In genomic region chr9:127963041-127963358, GRCh38 we compare ENCODE assay signal across 10 cellular contexts. TPM values are rescaled to one million over a fixed set of nuclear protein-coding genes. Genes with fewer than 3 reads are reported as not detected.
DNase-seq lines count a peak whose midpoint lies in the region; ATAC-seq and TF ChIP-seq lines count a peak whose summit lies in the region.
"Had no signal": no experiment of that assay in that cellular context is flagged by ENCODE, and none has a peak within 500 bp of the region (broad histone marks: within the 10 kb centered on the region; RNA-seq: fewer than 3 reads in every experiment).

No MANE protein-coding gene starts in this region.

- H3K27me3 ChIP-seq in hepatocyte (no peaks in the 10 kb centered on the region), stomach smooth muscle (ENCODE audit: control insufficient read depth in 1 of 2, insufficient read depth in 2 of 2, low read length in 2 of 2) (no peaks in the 10 kb centered on the region)

- peaks cover 42% of the 10 kb centered on the region for H3K36me3 Mint-ChIP-seq in activated CD4-positive, alpha-beta T cell treated with anti-CD3 and anti-CD28 coated beads, Interleukin-2, amount 10 ng/mL, durations not matched to agents 24 days and 14 days (ENCODE audit: low read depth)

- H3K4me1 ChIP-seq in hepatocyte (ENCODE audit: insufficient read depth), result peaks cover 70% of the 10 kb centered on the region
- peaks cover 76% of the 10 kb centered on the region for H3K4me1 ChIP-seq in stomach smooth muscle (ENCODE audit: control insufficient read depth, insufficient read depth, low read length)

- H3K36me3 ChIP-seq in hepatocyte (replicated peaks; ENCODE audit: insufficient read depth, low read depth) (no peaks in the 10 kb centered on the region), stomach smooth muscle (ENCODE audit: control insufficient read depth in 2 of 2, insufficient read depth in 2 of 2, low read length in 2 of 2) (no peaks in the 10 kb centered on the region)

- H3K4me3 ChIP-seq in hepatocyte, result no peak overlapping the region
- peak overlapping the region in 1 of 2 donors; percentile 31 for H3K4me3 ChIP-seq in stomach smooth muscle (ENCODE audit: low read length in 2 of 2)

- H3K9me2 ChIP-seq in hepatocyte (replicated peaks; ENCODE audit: insufficient read depth), result no peaks in the 10 kb centered on the region

- no peak for ATAC-seq in HG02852 (IDR thresholded peaks at IDR 0.05; ENCODE audit: unreplicated experiment)

- peaks cover 11% of the 10 kb centered on the region for H4K20me1 ChIP-seq in hepatocyte (ENCODE audit: insufficient read depth, poor library complexity, severe bottlenecking)

- peak overlapping the region; percentile 13 to 71 for H3K9ac ChIP-seq in stomach smooth muscle (ENCODE audit: low read length in 2 of 2)

- H3K27ac ChIP-seq in VCaP (peak overlapping the region; percentile 100), hepatocyte (peak overlapping the region; percentile 94), stomach smooth muscle (ENCODE audit: low read length) (peak overlapping the region; percentile 96)

- no peaks in the 10 kb centered on the region for H3K9me3 Mint-ChIP-seq in activated CD4-positive, alpha-beta T cell treated with anti-CD3 and anti-CD28 coated beads, Interleukin-2, amount 10 ng/mL, durations not matched to agents 24 days and 14 days

- no peak for TF ChIP-seq CTCF in VCaP (conservative IDR thresholded peaks at IDR 0.05)
- no peak for TF ChIP-seq CTCF in hepatocyte (IDR thresholded peaks at IDR 0.05; ENCODE audit: poor library complexity)

- peaks cover 83% of the 10 kb centered on the region for H3K4me1 Mint-ChIP-seq in activated CD4-positive, alpha-beta T cell treated with anti-CD3 and anti-CD28 coated beads, Interleukin-2, amount 10 ng/mL, durations not matched to agents 24 days and 14 days

- H2AFZ ChIP-seq in hepatocyte, result no peak overlapping the region

- H3K79me2 ChIP-seq in hepatocyte, result peaks cover 90% of the 10 kb centered on the region

- peak overlapping the region; percentile 37 for H3K4me3 Mint-ChIP-seq in activated CD4-positive, alpha-beta T cell treated with anti-CD3 and anti-CD28 coated beads, Interleukin-2, amount 10 ng/mL, durations not matched to agents 24 days and 14 days

- H3K4me2 ChIP-seq in hepatocyte, result peak overlapping the region; percentile 46

- 85% methylated on average over 3 of the region's 3 CpGs for WGBS in hepatocyte (ENCODE audit: low lambda C conversion rate, missing lambda C conversion rate)

- no peak for DNase-seq in activated CD4-positive, alpha-beta T cell treated with anti-CD3 and anti-CD28 coated beads, Interleukin-2, amount 10 ng/mL, durations not matched to agents 24 days and 14 days
- no peak for DNase-seq in activated CD4-positive, alpha-beta T cell treated with anti-CD3 and anti-CD28 coated beads, Interleukin-2, amount 50 U/mL, for 48 hours
- DNase-seq in hepatocyte (ENCODE audit: low spot score) (no peak), DMS53 (lab: John Stamatoyannopoulos, UW) (no peak), NCI-H128 (lab: John Stamatoyannopoulos, UW; ENCODE audit: unreplicated experiment) (no peak)
- DNase-seq: ACHN, NCI-H187 treated with DMSO at 0.1 percent for 48 hours had no signal

- no peaks in the 10 kb centered on the region for H3K27me3 Mint-ChIP-seq in activated CD4-positive, alpha-beta T cell treated with anti-CD3 and anti-CD28 coated beads, Interleukin-2, amount 10 ng/mL, durations not matched to agents 24 days and 14 days

- H3K9me3 ChIP-seq in hepatocyte (ENCODE audit: low read depth), result no peaks in the 10 kb centered on the region
- H3K9me3 ChIP-seq in stomach smooth muscle (ENCODE audit: control insufficient read depth in 2 of 2, low read length in 2 of 2), result no peaks in the 10 kb centered on the region

- H3K27ac Mint-ChIP-seq in activated CD4-positive, alpha-beta T cell treated with anti-CD3 and anti-CD28 coated beads, Interleukin-2, amount 10 ng/mL, durations not matched to agents 24 days and 14 days, result peak overlapping the region; percentile 28

- intact Hi-C loops in activated CD4-positive, alpha-beta T cell treated with anti-CD3 and anti-CD28 coated beads, Interleukin-2, amount 10 ng/mL, durations not matched to agents 24 days and 14 days (cut with micrococcal nuclease), result no loop called here

RNA-seq across cellular contexts. Expression of gene EEIG1, which starts 17.8 kb away (rescaled TPM):
- total RNA-seq in activated CD4-positive, alpha-beta T cell treated with anti-CD3 and anti-CD28 coated beads, Interleukin-2, amount 10 ng/mL, durations not matched to agents 24 days and 14 days, result 56.1 and 64.4 TPM in 2 replicates
- 38.1 and 47.9 TPM in 2 replicates for total RNA-seq in hepatocyte
- 43.6 and 44.1 TPM in 2 replicates for polyA plus RNA-seq in hepatocyte

RNA-seq across cellular contexts. Expression of gene DPM2, which starts 25.3 kb away (rescaled TPM):
- total RNA-seq in activated CD4-positive, alpha-beta T cell treated with anti-CD3 and anti-CD28 coated beads, Interleukin-2, amount 10 ng/mL, durations not matched to agents 24 days and 14 days, result 62.7 and 65.1 TPM in 2 replicates
- 19.2 and 22.4 TPM in 2 replicates for total RNA-seq in hepatocyte
- 57.1 and 61.9 TPM in 2 replicates for polyA plus RNA-seq in hepatocyte

RNA-seq across cellular contexts. Expression of gene PIP5KL1, which starts 32.4 kb away (rescaled TPM):
- total RNA-seq in activated CD4-positive, alpha-beta T cell treated with anti-CD3 and anti-CD28 coated beads, Interleukin-2, amount 10 ng/mL, durations not matched to agents 24 days and 14 days, result 0.89 and 0.90 TPM in 2 replicates
- total RNA-seq in hepatocyte, result 1.6 and 3.7 TPM in 2 replicates
- 1.4 and 2.5 TPM in 2 replicates for polyA plus RNA-seq in hepatocyte

RNA-seq across cellular contexts. Expression of gene ST6GALNAC4, which starts 46.2 kb away (rescaled TPM):
- total RNA-seq in activated CD4-positive, alpha-beta T cell treated with anti-CD3 and anti-CD28 coated beads, Interleukin-2, amount 10 ng/mL, durations not matched to agents 24 days and 14 days, result 28.0 and 28.3 TPM in 2 replicates
- 13.2 and 14.6 TPM in 2 replicates for total RNA-seq in hepatocyte
- 14.3 and 15.2 TPM in 2 replicates for polyA plus RNA-seq in hepatocyte
